In the genomic region with DNA sequence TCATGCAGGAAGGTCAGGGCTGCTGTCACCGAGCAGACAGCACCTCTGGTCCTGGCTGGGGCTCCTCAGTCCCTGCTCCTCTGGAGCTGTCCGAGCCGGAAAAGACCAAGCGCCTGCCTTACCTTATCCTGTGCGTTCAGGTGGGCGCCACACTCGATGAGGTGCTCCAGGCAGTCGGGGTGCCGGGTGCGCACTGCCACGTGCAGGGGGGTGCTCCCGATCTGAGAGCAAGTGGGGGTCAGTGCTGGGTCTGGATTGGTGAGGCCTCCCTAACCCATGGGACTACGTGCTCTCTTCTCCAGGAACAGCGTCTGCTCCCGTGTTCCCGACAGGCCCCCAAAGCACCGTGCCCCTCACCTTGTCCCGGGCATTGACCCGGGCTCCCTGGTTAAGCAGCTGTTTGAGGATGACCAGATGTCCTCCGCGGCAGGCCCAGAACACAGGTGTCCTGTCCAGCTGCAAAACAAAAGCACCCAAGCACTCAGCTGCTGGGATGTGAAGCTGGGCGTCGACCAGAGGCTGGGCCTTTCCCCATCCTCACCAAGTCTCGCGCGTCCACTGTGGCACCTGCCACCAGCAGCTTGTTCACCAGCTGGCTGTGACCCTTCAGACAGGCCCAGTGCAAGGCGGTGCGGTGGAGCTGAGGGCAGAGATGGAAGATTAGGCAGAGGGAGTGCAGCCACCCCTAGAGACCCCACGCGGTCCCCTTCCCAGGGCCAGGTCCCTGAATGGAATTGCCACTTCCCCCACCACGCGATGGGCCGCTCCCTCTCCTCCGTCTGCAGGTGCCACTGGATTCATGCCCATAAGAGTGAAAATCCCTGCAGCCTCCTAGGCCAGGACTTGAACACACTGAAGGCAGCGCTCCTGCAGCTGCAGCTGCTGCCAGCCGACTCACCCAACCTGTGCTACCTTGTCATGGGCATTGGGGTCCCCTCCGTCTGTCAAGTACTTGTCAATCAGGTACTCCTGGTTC, we compare ENCODE assay signal across 11 cellular contexts. TPM values are rescaled to one million over a fixed set of nuclear protein-coding genes. Genes with fewer than 3 reads are reported as not detected.
DNase-seq lines count a peak whose midpoint lies in the region; ATAC-seq, FAIRE-seq and TF ChIP-seq lines count a peak whose summit lies in the region.
"Had no signal": no experiment of that assay in that cellular context is flagged by ENCODE, and none has a peak within 500 bp of the region (broad histone marks: within the 10 kb centered on the region; RNA-seq: fewer than 3 reads in every experiment).

No MANE protein-coding gene starts in this region.

- peaks cover 0 to 44% (median 30%) of the 10 kb centered on the region in 11 experiments; a peak in 15 of 22 replicates for H3K36me3 ChIP-seq in BLaER1 treated with 17β-estradiol and CSF1 and Interleukin-3, amounts not matched to agents 10 nM and 100 nM
- H3K36me3 ChIP-seq in astrocyte (ENCODE audit: insufficient read depth, low read length): no peaks in the 10 kb centered on the region

- POLR2A ChIA-PET in naive thymus-derived CD8-positive, alpha-beta T cell (lab: Charles Lee): interaction anchor here (0.5 to 3.3 kb wide), 8 partner anchors 10 to 303 kb away, joined by 3 to 32 read pairs (median 4); a partner anchor contains a TSS

- no peaks in the 10 kb centered on the region for H3K79me2 ChIP-seq in astrocyte (ENCODE audit: insufficient read depth, low read length)

- H3K4me1 ChIP-seq in BLaER1 treated with 17β-estradiol and CSF1 and Interleukin-3, amounts not matched to agents 10 nM and 100 nM: peaks cover 18 to 44% (median 35%) of the 10 kb centered on the region in 10 experiments
- H3K4me1 ChIP-seq in astrocyte (ENCODE audit: insufficient read depth, low read length): peaks cover 5% of the 10 kb centered on the region

- H3K4me3 ChIP-seq in BLaER1 treated with 17β-estradiol and CSF1 and Interleukin-3, amounts not matched to agents 10 nM and 100 nM: peak overlapping the region in 4 of 10 experiments; percentile 23 to 58 (median 44); a peak in 4 of 20 replicates
- H3K4me3 ChIP-seq in astrocyte (ENCODE audit: insufficient read depth, low read depth, low read length): no peak overlapping the region

- peak overlapping the region in 9 of 11 experiments; percentile 16 to 68 (median 41); a peak in 15 of 22 replicates for H3K9ac ChIP-seq in BLaER1 treated with 17β-estradiol and CSF1 and Interleukin-3, amounts not matched to agents 10 nM and 100 nM
- no peak overlapping the region for H3K9ac ChIP-seq in astrocyte (ENCODE audit: low read length)

- no peak for DNase-seq in astrocyte (ENCODE audit: low read depth)
- DNase-seq in naive thymus-derived CD8-positive, alpha-beta T cell: no peak
- no peak for DNase-seq in GM20000 (ENCODE audit: low spot score)
- DNase-seq in NCI-H2029 treated with DMSO at 0.1 percent for 48 hours (lab: John Stamatoyannopoulos, UW): no peak
- DNase-seq in NCI-H226: no peak
- DNase-seq: SW 1271 had no signal

- no peak overlapping the region for H3K4me3 Mint-ChIP-seq in astrocyte (ENCODE audit: unreplicated experiment)
- peak overlapping the region; percentile 10 to 75 (median 40) for H3K4me3 Mint-ChIP-seq in naive thymus-derived CD8-positive, alpha-beta T cell

- H3K36me3 Mint-ChIP-seq in astrocyte (ENCODE audit: low read depth, unreplicated experiment): peaks cover 16% of the 10 kb centered on the region
- peaks cover 0 to 8% (median 0%) of the 10 kb centered on the region in 3 donors for H3K36me3 Mint-ChIP-seq in naive thymus-derived CD8-positive, alpha-beta T cell

- peak overlapping the region; percentile 77 to 97 (median 90) for H3K4me2 ChIP-seq in BLaER1 treated with 17β-estradiol and CSF1 and Interleukin-3, amounts not matched to agents 10 nM and 100 nM
- H3K4me2 ChIP-seq in astrocyte (ENCODE audit: low read length): peak overlapping the region; percentile 5

- H3K27ac ChIP-seq in BLaER1 treated with 17β-estradiol and CSF1 and Interleukin-3, amounts not matched to agents 10 nM and 100 nM: peak overlapping the region in 7 of 11 experiments; percentile 12 to 66 (median 54); a peak in 12 of 22 replicates
- H3K27ac ChIP-seq in astrocyte (ENCODE audit: low read depth, low read length): no peak overlapping the region
- H3K27ac ChIP-seq: esophagus squamous epithelium had no signal

- H3K27me3 ChIP-seq in BLaER1 treated with 17β-estradiol and CSF1 and Interleukin-3, amounts not matched to agents 10 nM and 100 nM: no peaks in the 10 kb centered on the region; a peak in 1 of 22 replicates
- no peaks in the 10 kb centered on the region for H3K27me3 ChIP-seq in astrocyte (ENCODE audit: insufficient read depth, low read length)
- H3K27me3 ChIP-seq: esophagus squamous epithelium had no signal

- H3K27ac Mint-ChIP-seq in astrocyte (ENCODE audit: unreplicated experiment): no peak overlapping the region
- H3K27ac Mint-ChIP-seq in naive thymus-derived CD8-positive, alpha-beta T cell: peak overlapping the region in 5 of 10 donors; percentile 37 to 67 (median 48)
- H3K27ac Mint-ChIP-seq: activated naive CD4-positive, alpha-beta T cell treated with anti-CD3 and anti-CD28 coated beads for 36 hours had no signal

- no peak overlapping the region for H2AFZ ChIP-seq in astrocyte (ENCODE audit: low read depth, low read length)

- TF ChIP-seq CTCF in astrocyte (IDR thresholded peaks at IDR 0.05; ENCODE audit: insufficient read depth, low read depth, low read length) (no peak), GM20000 (IDR thresholded peaks at IDR 0.05; ENCODE audit: extremely low read depth, missing control alignments) (no peak)

- peak; percentile 5 for ATAC-seq in GM21786 (IDR thresholded peaks at IDR 0.05; ENCODE audit: unreplicated experiment)
- ATAC-seq in naive thymus-derived CD8-positive, alpha-beta T cell: no peak

- no peaks in the 10 kb centered on the region for H3K27me3 Mint-ChIP-seq in astrocyte (ENCODE audit: low read depth, unreplicated experiment)
- H3K27me3 Mint-ChIP-seq in naive thymus-derived CD8-positive, alpha-beta T cell: no peaks in the 10 kb centered on the region

- H3K9me3 Mint-ChIP-seq in astrocyte (ENCODE audit: unreplicated experiment): no peaks in the 10 kb centered on the region
- no peaks in the 10 kb centered on the region for H3K9me3 Mint-ChIP-seq in naive thymus-derived CD8-positive, alpha-beta T cell
- H3K9me3 Mint-ChIP-seq: activated naive CD4-positive, alpha-beta T cell treated with anti-CD3 and anti-CD28 coated beads for 36 hours; CD14-positive monocyte had no signal

- no peaks in the 10 kb centered on the region for H3K4me1 Mint-ChIP-seq in astrocyte (ENCODE audit: low read depth, unreplicated experiment)
- H3K4me1 Mint-ChIP-seq in naive thymus-derived CD8-positive, alpha-beta T cell: peaks cover 10 to 27% (median 16%) of the 10 kb centered on the region in 4 donors

- no peak for FAIRE-seq in astrocyte (lab: Jason Lieb, UNC)

- no peaks in the 10 kb centered on the region for H3K9me3 ChIP-seq in BLaER1 treated with 17β-estradiol and CSF1 and Interleukin-3, amounts not matched to agents 10 nM and 100 nM (replicated peaks in 1 of 11)
- no peaks in the 10 kb centered on the region for H3K9me3 ChIP-seq in astrocyte (ENCODE audit: insufficient read depth, low read depth, low read length)
- H3K9me3 ChIP-seq: esophagus squamous epithelium had no signal

- peaks cover 0 to 62% (median 8%) of the 10 kb centered on the region in 11 experiments; a peak in 14 of 22 replicates for H4K20me1 ChIP-seq in BLaER1 treated with 17β-estradiol and CSF1 and Interleukin-3, amounts not matched to agents 10 nM and 100 nM
- H4K20me1 ChIP-seq in astrocyte (ENCODE audit: insufficient read depth, low read length): no peaks in the 10 kb centered on the region

RNA-seq across cellular contexts. Expression of a gene that starts 3.7 kb away (rescaled TPM):
- 2.5 and 3.3 TPM in 2 replicates for total RNA-seq in astrocyte
- 10 to 100 TPM; 13.1 to 16.2 TPM for total RNA-seq in naive thymus-derived CD8-positive, alpha-beta T cell
- under 1 TPM; 0.15 to 0.57 (median 0.27) TPM for polyA plus RNA-seq in naive thymus-derived CD8-positive, alpha-beta T cell
- polyA plus RNA-seq: CD14-positive monocyte had no signal

RNA-seq across cellular contexts. Expression of a gene that starts 17.7 kb away (rescaled TPM):
- total RNA-seq in astrocyte: 11.9 and 13.7 TPM in 2 replicates
- 10 to 100 TPM; 13.5 to 14.2 TPM for total RNA-seq in naive thymus-derived CD8-positive, alpha-beta T cell
- 10 to 100 TPM; 12.2 to 18.7 (median 16.2) TPM for polyA plus RNA-seq in naive thymus-derived CD8-positive, alpha-beta T cell

RNA-seq across cellular contexts. Expression of a gene that starts 24.1 kb away (rescaled TPM):
- 5.6 and 6.5 TPM in 2 replicates for total RNA-seq in astrocyte
- total RNA-seq in naive thymus-derived CD8-positive, alpha-beta T cell: 10 to 100 TPM; 40.0 to 41.1 TPM
- 10 to 100 TPM in 2 of 3 donors, 1 to 10 TPM in 1; 2.8 to 12.0 (median 11.4) TPM for polyA plus RNA-seq in naive thymus-derived CD8-positive, alpha-beta T cell

RNA-seq across cellular contexts. Expression of a gene that starts 29.7 kb away (rescaled TPM):
- 30.7 and 32.8 TPM in 2 replicates for total RNA-seq in astrocyte
- 10 to 100 TPM; 35.6 to 38.6 TPM for total RNA-seq in naive thymus-derived CD8-positive, alpha-beta T cell
- 1 to 10 TPM; 1.9 to 2.8 (median 2.2) TPM for polyA plus RNA-seq in naive thymus-derived CD8-positive, alpha-beta T cell
